In genomic region chr4:81490761-81491160, GRCh38 we compare ENCODE assay signal across 1 cellular context.
TF ChIP-seq lines count a peak whose summit lies in the region.

No MANE protein-coding gene starts in this region.

TF ChIP-seq in WTC11, 78 proteins besides CTCF, POLR2A, EP300 and RAD21 (continued from another document):
- no peak for TF ChIP-seq FOXP4 (CRISPR knock-in tag; IDR thresholded peaks at IDR 0.05)
